9 cellular contexts compared by ENCODE assay signal in the genomic region with DNA sequence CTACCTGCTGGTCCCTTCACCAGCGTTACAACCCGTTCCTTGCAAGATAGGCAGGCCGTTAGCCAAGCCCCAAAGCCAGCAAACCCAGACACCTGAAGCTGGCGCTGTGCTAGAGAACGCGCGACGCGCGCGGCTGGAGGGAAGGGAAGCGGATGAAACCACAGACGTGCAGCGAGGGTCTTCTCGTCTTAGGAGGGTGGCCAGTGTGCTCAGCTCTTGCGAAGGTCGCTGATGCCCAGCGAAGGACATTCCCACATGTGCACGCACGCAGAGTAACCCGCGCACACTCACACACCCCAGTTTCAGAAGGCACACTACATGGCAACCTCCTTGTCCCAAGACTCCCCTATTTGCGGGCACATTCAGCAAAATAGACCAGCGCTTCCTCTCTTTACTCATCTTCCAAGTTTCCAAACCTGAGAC. TPM values are rescaled to one million over a fixed set of nuclear protein-coding genes. Genes with fewer than 3 reads are reported as not detected.
DNase-seq lines count a peak whose midpoint lies in the region; ATAC-seq and TF ChIP-seq lines count a peak whose summit lies in the region.
"Had no signal": no experiment of that assay in that cellular context is flagged by ENCODE, and none has a peak within 500 bp of the region (broad histone marks: within the 10 kb centered on the region; RNA-seq: fewer than 3 reads in every experiment).

No MANE protein-coding gene starts in this region.

- no peak overlapping the region for H3K4ac ChIP-seq in neuronal stem cell (ENCODE audit: low read length)

- H2AK5ac ChIP-seq in neuronal stem cell (ENCODE audit: low read depth, low read length), result no peak overlapping the region

- H4K20me1 ChIP-seq in Loucy (ENCODE audit: insufficient read depth, low read length, poor library complexity, severe bottlenecking) (no peaks in the 10 kb centered on the region), fibroblast of lung (ENCODE audit: control insufficient read depth, extremely low read depth, insufficient read depth, low read length) (no peaks in the 10 kb centered on the region)

- no peak overlapping the region for H4K8ac ChIP-seq in neuronal stem cell (ENCODE audit: low read depth, low read length)

- no peaks in the 10 kb centered on the region for H3K79me2 ChIP-seq in Loucy (ENCODE audit: insufficient read depth, low read length)
- no peaks in the 10 kb centered on the region for H3K79me2 ChIP-seq in fibroblast of lung (ENCODE audit: control insufficient read depth, insufficient read depth, low read length)

- no peak overlapping the region for H2BK5ac ChIP-seq in neuronal stem cell (ENCODE audit: low read length)

- H3K4me2 ChIP-seq in Loucy (ENCODE audit: low read depth, low read length, poor library complexity, severe bottlenecking) (peak overlapping the region; percentile 95), fibroblast of lung (ENCODE audit: extremely low read depth, insufficient read depth, low read length) (peak overlapping the region; percentile 97), neuronal stem cell (ENCODE audit: insufficient read depth, low read length, poor library complexity, severe bottlenecking) (peak overlapping the region; percentile 88)

- peak overlapping the region; percentile 47 for H3K23ac ChIP-seq in neuronal stem cell (ENCODE audit: low read depth, low read length, poor library complexity)

- H3K27ac ChIP-seq in fibroblast of lung (ENCODE audit: insufficient read depth, low read length) (no peak overlapping the region), neuronal stem cell (replicated peaks; ENCODE audit: low read length) (no peak overlapping the region)

- H3K36me3 ChIP-seq in Loucy (ENCODE audit: insufficient read depth, low read length), result no peaks in the 10 kb centered on the region
- no peaks in the 10 kb centered on the region for H3K36me3 ChIP-seq in fibroblast of lung (ENCODE audit: control insufficient read depth, insufficient read depth, low read length)
- H3K36me3 ChIP-seq in neuronal stem cell (replicated peaks in 1 of 2; ENCODE audit: control insufficient read depth in 2 of 2, insufficient read depth in 2 of 2, low read length in 2 of 2), result no peaks in the 10 kb centered on the region

- no peak for DNase-seq in AG10803 (ENCODE audit: low read depth)
- peak; percentile 27 to 29 for DNase-seq in fibroblast of lung (ENCODE audit: low read depth in 2 of 2)
- peak; percentile 8 for DNase-seq in neuronal stem cell (ENCODE audit: low spot score)
- no peak for DNase-seq in AML-193 (lab: John Stamatoyannopoulos, UW)
- no peak for DNase-seq in NAMALWA (ENCODE audit: low spot score)
- no peak for DNase-seq in HuH-7.5 (ENCODE audit: low spot score)
- DNase-seq: NCI-H2081 had no signal

- no peaks in the 10 kb centered on the region for H3K9me3 ChIP-seq in Loucy (ENCODE audit: insufficient read depth, low read depth, low read length)
- H3K9me3 ChIP-seq in fibroblast of lung (ENCODE audit: control insufficient read depth, insufficient read depth, low read depth, low read length), result no peaks in the 10 kb centered on the region
- H3K9me3 ChIP-seq in neuronal stem cell (replicated peaks in 1 of 2; ENCODE audit: control insufficient read depth in 2 of 2, insufficient read depth in 1 of 2, low read depth in 1 of 2, low read length in 2 of 2), result no peaks in the 10 kb centered on the region

- H2BK12ac ChIP-seq in neuronal stem cell (ENCODE audit: low read length), result no peak overlapping the region

- no peak overlapping the region for H2BK120ac ChIP-seq in neuronal stem cell (ENCODE audit: low read depth, low read length)

- H3K9ac ChIP-seq in Loucy (ENCODE audit: low read depth, low read length, poor library complexity, severe bottlenecking) (peak overlapping the region; percentile 64), fibroblast of lung (ENCODE audit: insufficient read depth, low read length) (no peak overlapping the region), neuronal stem cell (ENCODE audit: low read depth, low read length, poor library complexity) (peak overlapping the region; percentile 65)

- no peak for ATAC-seq in GM18858 (IDR thresholded peaks at IDR 0.05; ENCODE audit: unreplicated experiment)

- H3F3A ChIP-seq in Loucy (ENCODE audit: low read depth), result no peaks in the 10 kb centered on the region

- H2AFZ ChIP-seq in Loucy (ENCODE audit: low read length), result peak overlapping the region; percentile 96
- H2AFZ ChIP-seq in fibroblast of lung (ENCODE audit: low read length), result peak overlapping the region; percentile 93
- peak overlapping the region; percentile 86 for H2AFZ ChIP-seq in neuronal stem cell (ENCODE audit: low read length)

- H3K4me1 ChIP-seq in Loucy (ENCODE audit: insufficient read depth, low read length, poor library complexity, severe bottlenecking) (peaks cover 28% of the 10 kb centered on the region), fibroblast of lung (ENCODE audit: control insufficient read depth, extremely low read depth, insufficient read depth, low read length) (peaks cover 7% of the 10 kb centered on the region), neuronal stem cell (ENCODE audit: control insufficient read depth in 2 of 2, insufficient read depth in 1 of 2, low read depth in 1 of 2, low read length in 2 of 2) (peaks cover 3 to 6% of the 10 kb centered on the region in 2 donors)

- H2BK15ac ChIP-seq in neuronal stem cell (ENCODE audit: low read length), result no peak overlapping the region

- TF ChIP-seq CTCF in AG10803 (conservative IDR thresholded peaks at IDR 0.05; ENCODE audit: low read length), result no peak
- TF ChIP-seq CTCF in Loucy (conservative IDR thresholded peaks at IDR 0.05; ENCODE audit: low read length), result 0 out of 2 replicates have a peak, but pooled peaks have one; percentile 21
- no peak for TF ChIP-seq CTCF in fibroblast of lung (conservative IDR thresholded peaks at IDR 0.05 in 1 of 2, IDR thresholded peaks at IDR 0.05 in 1 of 2; ENCODE audit: low read depth in 1 of 2, low read length in 2 of 2)

- WGBS in neuronal stem cell (ENCODE audit: extremely low coverage in 2 of 2, insufficient read length in 2 of 2, insufficient replicate concordance in 1 of 2), 2 donors, result no CpG with 5 or more reads among the region's 24 CpGs

- no peak overlapping the region for H3K18ac ChIP-seq in neuronal stem cell (ENCODE audit: low read length)

- no peaks in the 10 kb centered on the region for H3K79me1 ChIP-seq in neuronal stem cell (ENCODE audit: low read depth, low read length)

- H3K4me3 ChIP-seq in AG10803 (ENCODE audit: low read length) (peak overlapping the region; percentile 72), Loucy (ENCODE audit: low read length, poor library complexity, severe bottlenecking) (peak overlapping the region; percentile 82), fibroblast of lung (replicated peaks in 1 of 4; ENCODE audit: control extremely low read depth in 1 of 4, insufficient read depth in 1 of 4, low read depth in 3 of 4, low read length in 4 of 4) (peak overlapping the region; percentile 70 to 77 (median 73)), neuronal stem cell (ENCODE audit: low read length in 2 of 2) (peak overlapping the region in 1 of 2 donors; percentile 80)

- H4K91ac ChIP-seq in neuronal stem cell (ENCODE audit: low read depth, low read length, poor library complexity), result no peak overlapping the region

- H3K27me3 ChIP-seq in Loucy (ENCODE audit: insufficient read depth, low read length, poor library complexity, severe bottlenecking) (no peaks in the 10 kb centered on the region), fibroblast of lung (ENCODE audit: control insufficient read depth, insufficient read depth, low read length) (no peaks in the 10 kb centered on the region), neuronal stem cell (ENCODE audit: control insufficient read depth in 3 of 3, insufficient read depth in 3 of 3, low read depth in 1 of 3, low read length in 3 of 3) (peaks cover 8 to 45% (median 29%) of the 10 kb centered on the region in 3 experiments)

- no peaks in the 10 kb centered on the region for H3K9me2 ChIP-seq in Loucy (replicated peaks; ENCODE audit: low read depth, low read length)

- H3K14ac ChIP-seq in neuronal stem cell (ENCODE audit: low read length), result no peak overlapping the region

RNA-seq across cellular contexts. Expression of gene TMEM26, which starts 0.9 kb away (rescaled TPM):
- 1.5 and 2.3 TPM in 2 replicates for total RNA-seq in fibroblast of lung
- polyA plus RNA-seq in fibroblast of lung, result 0.28 and 1.4 TPM in 2 replicates
- polyA plus RNA-seq in fibroblast of lung (2012), result 0.24 and 1.7 TPM in 2 replicates
- polyA minus RNA-seq in fibroblast of lung (ENCODE audit: low replicate concordance), result 0.04 and 0.51 TPM in 2 replicates
- polyA plus RNA-seq in neuronal stem cell (2013, experiment 1 of 2), result not detected
- polyA plus RNA-seq in neuronal stem cell (2013, experiment 2 of 2), result not detected

Comparison
In these comparisons a context has a peak if more than half of its experiments do, and no peak if none do; other contexts are left out.
1. DNase-seq: peak in fibroblast of lung (2 of 2) and neuronal stem cell (single experiment); none in AG10803 (single experiment), AML-193 (0 of 2), NAMALWA (single experiment) and HuH-7.5 (single experiment).
2. Peak in every context shown above with its lines, with median percentiles within 50 percentile points of each other: H2AFZ ChIP-seq and H3K4me2 ChIP-seq.